19 cellular contexts compared by ENCODE assay signal in the genomic region with DNA sequence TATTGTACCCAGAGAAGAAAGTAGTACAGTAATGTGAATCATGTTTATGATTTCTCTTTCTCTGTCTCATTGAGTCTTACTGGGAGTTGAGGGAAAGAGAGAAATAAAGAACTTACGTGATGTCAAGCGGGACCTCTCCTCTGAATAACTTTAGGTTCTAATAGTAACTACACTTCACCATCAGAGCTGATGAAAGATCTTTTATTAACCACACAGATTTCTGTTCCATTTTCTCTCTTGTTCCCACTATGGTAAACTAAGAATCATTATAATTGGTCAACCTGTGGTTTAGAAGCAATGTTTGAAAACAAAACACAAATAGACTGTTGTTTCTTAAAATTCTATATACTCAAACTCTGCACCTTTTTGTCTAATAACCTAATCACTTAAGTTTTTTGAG.
DNase-seq lines count a peak whose midpoint lies in the region; ATAC-seq and TF ChIP-seq lines count a peak whose summit lies in the region.
"Had no signal": no experiment of that assay in that cellular context is flagged by ENCODE, and none has a peak within 500 bp of the region (broad histone marks: within the 10 kb centered on the region; RNA-seq: fewer than 3 reads in every experiment).

No MANE protein-coding gene starts in this region.

- H3K27me3 ChIP-seq in right atrium auricular region, result no peaks in the 10 kb centered on the region
- H3K27me3 ChIP-seq: ovary had no signal

- ATAC-seq in GM18502 (IDR thresholded peaks at IDR 0.05; ENCODE audit: poor library complexity, unreplicated experiment), result peak; percentile 57
- ATAC-seq in GM19455 (IDR thresholded peaks at IDR 0.05; ENCODE audit: unreplicated experiment), result peak; percentile 52
- ATAC-seq in HG02610 (IDR thresholded peaks at IDR 0.05; ENCODE audit: unreplicated experiment), result peak; percentile 66
- peak; percentile 67 for ATAC-seq in HG03354 (IDR thresholded peaks at IDR 0.05; ENCODE audit: poor library complexity, severe bottlenecking, unreplicated experiment)
- ATAC-seq: HepG2, left colon, Panc1 had no signal

- no peaks in the 10 kb centered on the region for H3K36me3 ChIP-seq in right atrium auricular region
- H3K36me3 ChIP-seq: ovary had no signal

- H3K4me1 ChIP-seq in right atrium auricular region, result no peaks in the 10 kb centered on the region

- H3K27ac ChIP-seq in right atrium auricular region, result no peak overlapping the region
- H3K27ac ChIP-seq: ovary had no signal

- H3K4me3 ChIP-seq in right atrium auricular region, result no peak overlapping the region
- H3K4me3 ChIP-seq: ovary had no signal

- DNase-seq in NCI-H526 (lab: John Stamatoyannopoulos, UW), result no peak
- no peak for DNase-seq in activated CD4-positive, alpha-beta T cell treated with anti-CD3 and anti-CD28 coated beads for 4 hours
- no peak for DNase-seq in SW 1271 (lab: John Stamatoyannopoulos, UW)
- no peak for DNase-seq in right atrium auricular region (ENCODE audit: low spot score)
- DNase-seq: activated CD8-positive, alpha-beta memory T cell treated with anti-CD3 and anti-CD28 coated beads, Interleukin-2, amount 50 U/mL, for 4 hours; activated naive CD4-positive, alpha-beta T cell treated with Interleukin-2 at 50 U/mL for 16 hours; CD8-positive, alpha-beta memory T cell; EL; left colon; NCI-H2029 treated with DMSO at 0.1 percent for 48 hours; ovary; T-helper 1 cell; trophoblast cell had no signal

- H3K9me3 ChIP-seq in right atrium auricular region, result no peaks in the 10 kb centered on the region
- H3K9me3 ChIP-seq: ovary had no signal

- no peak for TF ChIP-seq CTCF in right atrium auricular region (IDR thresholded peaks at IDR 0.05)
